ENCODE assay signal across 15 cellular contexts in the genomic region with DNA sequence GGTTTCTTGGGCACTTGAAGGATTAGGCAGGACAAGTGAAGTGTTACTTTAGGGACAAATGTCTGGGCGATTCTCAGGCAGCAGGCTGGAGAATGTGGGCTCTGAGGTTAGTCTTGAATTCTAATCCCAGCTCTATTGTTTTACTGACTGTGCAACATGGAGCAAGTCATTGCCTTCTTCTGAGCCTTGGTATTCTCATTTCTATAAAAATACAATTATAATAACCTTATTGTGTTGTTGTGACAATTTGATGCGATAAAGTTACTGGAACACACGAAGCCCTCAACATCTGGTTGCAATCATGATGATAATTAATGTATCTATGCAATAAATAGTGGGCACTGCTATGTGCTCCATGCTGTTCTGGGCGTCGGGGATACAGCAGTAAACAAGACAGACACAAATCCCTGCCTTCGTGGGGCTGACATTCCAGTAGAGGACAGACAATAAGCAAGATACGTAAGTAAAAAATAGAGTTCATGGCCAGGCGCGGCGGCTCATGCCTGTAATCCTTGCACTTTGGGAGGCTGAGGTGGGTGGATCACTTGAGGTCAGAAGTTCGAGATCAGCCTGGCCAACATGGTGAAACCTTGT.
A peak's percentile ranks its signal among the peaks of the same experiment; 100 is the strongest.
DNase-seq lines count a peak whose midpoint lies in the region; ATAC-seq and TF ChIP-seq lines count a peak whose summit lies in the region.
"Had no signal": no experiment of that assay in that cellular context is flagged by ENCODE, and none has a peak within 500 bp of the region (broad histone marks: within the 10 kb centered on the region; RNA-seq: fewer than 3 reads in every experiment).

No MANE protein-coding gene starts in this region.

- POLR2A ChIA-PET in AG04450 (lab: Yijun Ruan, JAX) = no interaction called here

- peaks cover 4% of the 10 kb centered on the region for H3K9me3 Mint-ChIP-seq in mesothelial cell of epicardium
- H3K9me3 Mint-ChIP-seq: activated T-cell treated with anti-CD3 and anti-CD28 coated beads, Interleukin-2, amount 50 U/mL, for 72 hours had no signal

- DNase-seq in AG04450 (ENCODE audit: low read depth, low spot score) (no peak), HT1080 (ENCODE audit: low read depth) (peak; percentile 23), breast epithelium (ENCODE audit: low spot score in 2 of 2) (no peak), mesothelial cell of epicardium (ENCODE audit: low spot score in 2 of 2, unreplicated experiment in 2 of 2) (no peak), NOMO-1 (lab: John Stamatoyannopoulos, UW; ENCODE audit: unreplicated experiment in 2 of 2) (no peak), glomerular visceral epithelial cell (ENCODE audit: extremely low spot score) (no peak), H7 (no peak)
- DNase-seq: activated CD4-positive, alpha-beta T cell treated with anti-CD3 and anti-CD28 coated beads, Interleukin-2, amount 50 U/mL, for 1 hour; activated T-cell treated with anti-CD3 and anti-CD28 coated beads, Interleukin-2, amount 50 U/mL, for 72 hours; stimulated activated CD4-positive, alpha-beta T cell treated with anti-CD3 and anti-CD28 coated beads, Interleukin-15, amount 100 ng/mL, for 24 hours; T-helper 17 cell had no signal

- H3K36me3 ChIP-seq in breast epithelium (no peaks in the 10 kb centered on the region), H7 (replicated peaks; ENCODE audit: control insufficient read depth, insufficient read depth, low read length) (no peaks in the 10 kb centered on the region)
- H3K36me3 ChIP-seq: adrenal gland, pancreas, suprapubic skin had no signal

- H3K4me1 Mint-ChIP-seq in mesothelial cell of epicardium = peaks cover 49% of the 10 kb centered on the region

- H3K9me3 ChIP-seq in AG04450 (ENCODE audit: control insufficient read depth, insufficient read depth, low read length) (no peaks in the 10 kb centered on the region), breast epithelium (no peaks in the 10 kb centered on the region)
- H3K9me3 ChIP-seq: adrenal gland, pancreas, suprapubic skin had no signal

- CTCF ChIA-PET in AG04450 (lab: Charles Lee) = no interaction called here

- no peak for TF ChIP-seq POLR2A in breast epithelium (IDR thresholded peaks at IDR 0.05)

- ATAC-seq in GM21423 (IDR thresholded peaks at IDR 0.05; ENCODE audit: unreplicated experiment) = no peak
- ATAC-seq: activated T-cell treated with anti-CD3 and anti-CD28 coated beads, Interleukin-2, amount 50 U/mL, for 72 hours; T-helper 17 cell had no signal

- TF ChIP-seq CTCF in AG04450 (IDR thresholded peaks at IDR 0.05; ENCODE audit: low read depth, low read length) (no peak), breast epithelium (IDR thresholded peaks at IDR 0.05) (no peak), mesothelial cell of epicardium (IDR thresholded peaks at IDR 0.05; ENCODE audit: unreplicated experiment) (no peak)

- H3K4me1 ChIP-seq in breast epithelium = no peaks in the 10 kb centered on the region

- H3K27me3 ChIP-seq in AG04450 (ENCODE audit: control insufficient read depth, insufficient read depth, low read length) (no peaks in the 10 kb centered on the region), breast epithelium (no peaks in the 10 kb centered on the region), H7 (ENCODE audit: control insufficient read depth, insufficient read depth, low read length) (no peaks in the 10 kb centered on the region)
- H3K27me3 ChIP-seq: adrenal gland, pancreas, suprapubic skin had no signal

- peaks cover 1% of the 10 kb centered on the region for H3K36me3 Mint-ChIP-seq in mesothelial cell of epicardium

- no peaks in the 10 kb centered on the region for H3K27me3 Mint-ChIP-seq in mesothelial cell of epicardium (ENCODE audit: low read depth)

- peak overlapping the region; percentile 78 for H3K27ac Mint-ChIP-seq in mesothelial cell of epicardium
- H3K27ac Mint-ChIP-seq: activated T-cell treated with anti-CD3 and anti-CD28 coated beads, Interleukin-2, amount 50 U/mL, for 72 hours; T-helper 17 cell had no signal

- H3K27ac ChIP-seq in AG04450 (ENCODE audit: low read depth, low read length) (peak overlapping the region; percentile 69), breast epithelium (peak overlapping the region; percentile 56 to 73)
- H3K27ac ChIP-seq: suprapubic skin had no signal

- no peak overlapping the region for H3K4me3 Mint-ChIP-seq in mesothelial cell of epicardium
- H3K4me3 Mint-ChIP-seq: activated T-cell treated with anti-CD3 and anti-CD28 coated beads, Interleukin-2, amount 50 U/mL, for 72 hours had no signal

- H3K4me3 ChIP-seq in AG04450 (ENCODE audit: low read depth, low read length) (no peak overlapping the region), breast epithelium (no peak overlapping the region), H7 (ENCODE audit: insufficient read depth, low read depth, low read length) (no peak overlapping the region)
- H3K4me3 ChIP-seq: adrenal gland, pancreas, suprapubic skin had no signal

- intact Hi-C loops in breast epithelium (cut with DNase I; ENCODE audit: low total_unique reads) = no loop called here
